In the genomic region with DNA sequence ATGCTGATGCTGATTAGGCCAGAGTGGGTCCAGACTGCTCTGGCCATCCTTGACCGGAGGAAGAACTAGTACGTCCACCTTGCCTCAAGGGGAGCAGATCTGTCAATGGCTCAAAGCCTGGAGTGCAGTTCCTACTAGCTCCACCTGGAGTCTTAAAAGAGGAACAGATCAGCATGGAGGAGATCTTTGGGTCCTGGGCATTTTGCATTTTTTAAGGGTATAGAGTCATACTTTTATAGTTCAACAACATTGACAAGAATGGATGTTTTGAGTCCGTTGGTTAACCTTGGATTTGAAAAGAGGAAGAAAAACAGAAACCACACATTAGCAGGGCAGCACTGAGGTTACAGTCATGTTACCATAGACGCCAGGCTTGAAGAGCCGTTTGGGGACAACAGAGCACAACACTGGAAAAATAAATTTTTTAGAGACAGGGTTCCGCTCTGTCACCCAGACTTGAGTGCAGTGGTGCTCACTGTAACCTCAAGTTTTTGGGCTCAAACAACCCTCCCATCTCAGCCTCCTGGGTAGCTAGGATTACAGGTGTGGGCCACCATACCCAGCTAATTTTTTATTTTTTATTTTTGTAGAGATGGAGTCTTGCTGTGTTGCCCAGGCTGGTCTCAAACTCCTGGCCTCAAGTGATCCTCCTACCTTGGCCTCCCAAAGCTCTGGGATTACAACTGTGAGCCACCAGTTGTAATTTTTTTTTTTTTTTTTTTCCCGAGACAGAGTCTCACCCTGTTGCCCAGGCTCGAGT, we compare ENCODE assay signal across 9 cellular contexts.
DNase-seq lines count a peak whose midpoint lies in the region; ATAC-seq, FAIRE-seq and TF ChIP-seq lines count a peak whose summit lies in the region.
"Had no signal": no experiment of that assay in that cellular context is flagged by ENCODE, and none has a peak within 500 bp of the region (broad histone marks: within the 10 kb centered on the region; RNA-seq: fewer than 3 reads in every experiment).

No MANE protein-coding gene starts in this region.

- TF ChIP-seq CTCF in HCT116 (IDR thresholded peaks at IDR 0.05 in 2 of 3, conservative IDR thresholded peaks at IDR 0.05 in 1 of 3; ENCODE audit: borderline replicate concordance in 1 of 3, insufficient read depth in 1 of 3, low read depth in 2 of 3, low read length in 2 of 3): peak; percentile 34 to 54 (median 51); a peak in 5 of 6 replicates
- TF ChIP-seq CTCF in H1 (IDR thresholded peaks at IDR 0.05; ENCODE audit: control extremely low read depth in 1 of 3, insufficient read depth in 1 of 3, low read depth in 1 of 3, low read length in 3 of 3): peak; percentile 18 to 61 (median 44)
- TF ChIP-seq CTCF in type B pancreatic cell (conservative IDR thresholded peaks at IDR 0.05): peak; percentile 49

- no peak overlapping the region for H4K91ac ChIP-seq in H1 (replicated peaks; ENCODE audit: insufficient read length, low read length)

- H3K4ac ChIP-seq in H1 (replicated peaks; ENCODE audit: insufficient read length, low read depth, low read length): no peak overlapping the region

- no peak overlapping the region for H2BK12ac ChIP-seq in H1 (ENCODE audit: low read depth, low read length)

- H4K5ac ChIP-seq in H1 (ENCODE audit: insufficient read length, low read depth, low read length): no peak overlapping the region

- peak; percentile 13 for DNase-seq in HCT116 (ENCODE audit: low read depth, low spot score)
- peak; percentile 8 for DNase-seq in M059J (ENCODE audit: low read depth)
- no peak for DNase-seq in H1 (ENCODE audit: low read depth in 1 of 2, low spot score in 2 of 2)
- no peak for DNase-seq in type B pancreatic cell (ENCODE audit: extremely low spot score, unreplicated experiment)
- no peak for DNase-seq in Right ventricle myocardium inferior (ENCODE audit: missing footprints)
- no peak for DNase-seq in SW 1271 (lab: John Stamatoyannopoulos, UW)
- no peak for DNase-seq in mesenteric fat pad (ENCODE audit: low spot score)

- TF ChIP-seq RAD21 in HCT116 (IDR thresholded peaks at IDR 0.05; ENCODE audit: low read depth) (peak; percentile 47; the same call in 1 of the 2 replicates), H1 (IDR thresholded peaks at IDR 0.05 in 1 of 2, conservative IDR thresholded peaks at IDR 0.05 in 1 of 2; ENCODE audit: low read depth in 2 of 2, low read length in 2 of 2) (peak; percentile 33 to 44; a peak in 3 of 4 replicates)

- ATAC-seq in GM18517 (IDR thresholded peaks at IDR 0.05; ENCODE audit: unreplicated experiment) (peak; percentile 68), HCT116 (peak; percentile 93), Right ventricle myocardium inferior (no peak)

- no peak overlapping the region for H3K18ac ChIP-seq in H1 (ENCODE audit: extremely low read depth, low read length)

- peaks cover 11% of the 10 kb centered on the region for H3K4me1 Mint-ChIP-seq in type B pancreatic cell (ENCODE audit: unreplicated experiment)

- no peak for TF ChIP-seq EP300 in H1 (IDR thresholded peaks at IDR 0.05; ENCODE audit: borderline replicate concordance in 1 of 2, low read depth in 2 of 2, low read length in 2 of 2)

- H2AFZ ChIP-seq in HCT116 (ENCODE audit: low read depth, low read length, poor library complexity, severe bottlenecking) (no peak overlapping the region), H1 (ENCODE audit: low read length) (no peak overlapping the region)

- no peaks in the 10 kb centered on the region for H3K79me1 ChIP-seq in H1 (ENCODE audit: low read depth, low read length)

- no peaks in the 10 kb centered on the region for H3K9me2 ChIP-seq in HCT116 (ENCODE audit: insufficient read depth)

- no peak overlapping the region for H3K23ac ChIP-seq in H1 (ENCODE audit: insufficient read length)

- H3K79me2 ChIP-seq in HCT116 (ENCODE audit: insufficient read depth, low read length) (peaks cover 3% of the 10 kb centered on the region; the same call in 1 of the 2 replicates), H1 (ENCODE audit: control insufficient read depth in 1 of 2, insufficient read depth in 2 of 2, low read length in 2 of 2) (no peaks in the 10 kb centered on the region)

- H3K14ac ChIP-seq in H1 (ENCODE audit: insufficient read length): no peak overlapping the region

- no peak overlapping the region for H2BK5ac ChIP-seq in H1 (ENCODE audit: low read depth, low read length)

- H3K9me3 ChIP-seq in HCT116 (ENCODE audit: control insufficient read depth in 1 of 2, insufficient read depth in 1 of 2, low read depth in 1 of 2, low read length in 2 of 2) (no peaks in the 10 kb centered on the region), H1 (ENCODE audit: insufficient read depth in 2 of 2, low read depth in 1 of 2, low read length in 1 of 2) (no peaks in the 10 kb centered on the region)

- no peaks in the 10 kb centered on the region for H3K4me1 ChIP-seq in HCT116 (ENCODE audit: control insufficient read depth in 1 of 2, insufficient read depth in 2 of 2, low read length in 2 of 2)
- H3K4me1 ChIP-seq in H1 (replicated peaks in 1 of 4; ENCODE audit: control insufficient read depth in 3 of 4, insufficient read depth in 4 of 4, low read length in 3 of 4): no peaks in the 10 kb centered on the region; a peak in 1 of 7 replicates

- H3K56ac ChIP-seq in H1 (replicated peaks; ENCODE audit: insufficient read length, low read depth, low read length): no peak overlapping the region

- WGBS in H1 (ENCODE audit: extremely low coverage in 1 of 2, insufficient coverage in 1 of 2, insufficient read length in 1 of 2, insufficient replicate concordance in 2 of 2, low coverage in 1 of 2, low lambda C conversion rate in 2 of 2, missing lambda C conversion rate in 1 of 2), 2 experiments: 89% methylated on average over 6 of the region's 8 CpGs; no CpG with 5 or more reads in 1 of the 2 experiments

- H3K27ac ChIP-seq in HCT116 (ENCODE audit: low read depth, low read length) (no peak overlapping the region), H1 (ENCODE audit: low read depth, low read length) (no peak overlapping the region)

- H2AK5ac ChIP-seq in H1 (ENCODE audit: low read depth, low read length): no peak overlapping the region

- no peak overlapping the region for H4K8ac ChIP-seq in H1 (ENCODE audit: extremely low read depth, insufficient read depth, low read length)

- CTCF ChIA-PET in HCT116 (lab: Charles Lee) (interaction anchor here (1.0 to 1.5 kb wide), 4 partner anchors 9 to 80 kb away, joined by 3 to 4 read pairs (median 3); no protein-coding TSS in a partner anchor), H1 (lab: Charles Lee; ENCODE audit: partially characterized antibody) (interaction anchor here (0.9 to 4.4 kb wide), 28 partner anchors 9 to 205 kb away, joined by 3 to 28 read pairs (median 4); no protein-coding TSS in a partner anchor)

- no peak overlapping the region for H2BK15ac ChIP-seq in H1 (ENCODE audit: low read length)

- RAD21 ChIA-PET in HCT116 (lab: Charles Lee; ENCODE audit: low non-redundant PET in 1 of 2, low total read pairs in 2 of 2, uncharacterized antibody in 2 of 2, unreplicated experiment in 2 of 2): no interaction called here

- TF ChIP-seq POLR2A in HCT116 (IDR thresholded peaks at IDR 0.05; ENCODE audit: borderline replicate concordance, extremely low read depth, insufficient read depth, insufficient read length): no peak
- no peak for TF ChIP-seq POLR2A in H1 (IDR thresholded peaks at IDR 0.05; ENCODE audit: control extremely low read depth in 1 of 2, low read depth in 2 of 2, low read length in 2 of 2)

- POLR2A ChIA-PET in HCT116 (lab: Charles Lee): no interaction called here
- POLR2A ChIA-PET in H1 (lab: Charles Lee; ENCODE audit: partially characterized antibody): no interaction called here

- H3K27me3 Mint-ChIP-seq in type B pancreatic cell: peaks cover 2% of the 10 kb centered on the region

- intact Hi-C loops in HCT116 (cut with micrococcal nuclease): loop anchor here (5.0 kb wide), 1 partner anchor 88 kb away; no protein-coding TSS in a partner anchor
- intact Hi-C loops in Right ventricle myocardium inferior (cut with DNase I): no loop called here

- H3K9ac ChIP-seq in HCT116 (ENCODE audit: low read length) (no peak overlapping the region), H1 (replicated peaks in 1 of 4; ENCODE audit: extremely low read depth in 1 of 4, low read depth in 3 of 4, low read length in 3 of 4) (no peak overlapping the region)

- H3K4me3 Mint-ChIP-seq in type B pancreatic cell: no peak overlapping the region
- H3K4me3 Mint-ChIP-seq: nephron had no signal

- H3K23me2 ChIP-seq in H1 (ENCODE audit: low read depth, low read length): no peaks in the 10 kb centered on the region

- H3K27me3 ChIP-seq in HCT116 (ENCODE audit: insufficient read depth, low read length): no peaks in the 10 kb centered on the region
- H3K27me3 ChIP-seq in H1 (replicated peaks in 1 of 4; ENCODE audit: control insufficient read depth in 3 of 4, extremely low read depth in 1 of 4, insufficient read depth in 3 of 4, low read length in 3 of 4): no peaks in the 10 kb centered on the region

- peaks cover 5% of the 10 kb centered on the region for H3K36me3 Mint-ChIP-seq in type B pancreatic cell

- H4K20me1 ChIP-seq in HCT116 (ENCODE audit: insufficient read depth): no peaks in the 10 kb centered on the region; the same call in 1 of the 2 replicates
- H4K20me1 ChIP-seq in H1 (replicated peaks in 1 of 2; ENCODE audit: control insufficient read depth in 1 of 2, insufficient read depth in 2 of 2, low read length in 2 of 2): no peaks in the 10 kb centered on the region

- H3K36me3 ChIP-seq in HCT116 (ENCODE audit: control insufficient read depth in 1 of 2, insufficient read depth in 2 of 2, low read length in 2 of 2): no peaks in the 10 kb centered on the region
- H3K36me3 ChIP-seq in H1 (ENCODE audit: control insufficient read depth in 2 of 4, insufficient read depth in 4 of 4, low read length in 3 of 4): no peaks in the 10 kb centered on the region

- no peak overlapping the region for H2BK120ac ChIP-seq in H1 (replicated peaks; ENCODE audit: low read depth, low read length)

- no peak overlapping the region for H3K4me2 ChIP-seq in HCT116 (ENCODE audit: low read length)
- H3K4me2 ChIP-seq in H1 (ENCODE audit: insufficient read depth in 1 of 2, low read depth in 2 of 2, low read length in 2 of 2): no peak overlapping the region

- H3K9me3 Mint-ChIP-seq in type B pancreatic cell: peaks cover 5% of the 10 kb centered on the region
- H3K9me3 Mint-ChIP-seq: nephron had no signal

- H3K27ac Mint-ChIP-seq in type B pancreatic cell: no peak overlapping the region
- H3K27ac Mint-ChIP-seq: nephron had no signal

- BruUV-seq in HCT116 (replicated peaks; lab: Mats Ljungman, UMichigan): no TSS peak

- H3K4me3 ChIP-seq in HCT116 (replicated peaks in 1 of 2; ENCODE audit: low read depth in 1 of 2, low read length in 2 of 2) (no peak overlapping the region), H1 (ENCODE audit: extremely low read depth in 1 of 4, insufficient read depth in 2 of 4, low read depth in 3 of 4, low read length in 4 of 4) (no peak overlapping the region)

- FAIRE-seq in H1 (lab: Jason Lieb, UNC): no peak

- H2BK20ac ChIP-seq in H1 (ENCODE audit: low read length): no peak overlapping the region

TF ChIP-seq in HCT116, 20 proteins besides CTCF, POLR2A, EP300 and RAD21 (continues in another document):
- TF ChIP-seq SRF (IDR thresholded peaks at IDR 0.05; ENCODE audit: low read depth): no peak

TF ChIP-seq in H1, 55 proteins besides CTCF, POLR2A, EP300 and RAD21 (continues in another document):
- TF ChIP-seq HDAC6 (IDR thresholded peaks at IDR 0.05; ENCODE audit: low read depth, low read length) (no peak), SIN3A (conservative IDR thresholded peaks at IDR 0.05 in 1 of 2, IDR thresholded peaks at IDR 0.05 in 1 of 2; ENCODE audit: low read depth in 1 of 2, low read length in 2 of 2) (no peak)

Comparison
In these comparisons a context has a peak if more than half of its experiments do, and no peak if none do; other contexts are left out.
1. DNase-seq: peak in HCT116 (single experiment) and M059J (single experiment); none in H1 (0 of 2), type B pancreatic cell (single experiment), Right ventricle myocardium inferior (single experiment), SW 1271 (0 of 2) and mesenteric fat pad (single experiment).
2. Peak in every context shown above with its lines, with median percentiles within 50 percentile points of each other: CTCF ChIP-seq.